12 cellular contexts compared by ENCODE assay signal in the genomic region with DNA sequence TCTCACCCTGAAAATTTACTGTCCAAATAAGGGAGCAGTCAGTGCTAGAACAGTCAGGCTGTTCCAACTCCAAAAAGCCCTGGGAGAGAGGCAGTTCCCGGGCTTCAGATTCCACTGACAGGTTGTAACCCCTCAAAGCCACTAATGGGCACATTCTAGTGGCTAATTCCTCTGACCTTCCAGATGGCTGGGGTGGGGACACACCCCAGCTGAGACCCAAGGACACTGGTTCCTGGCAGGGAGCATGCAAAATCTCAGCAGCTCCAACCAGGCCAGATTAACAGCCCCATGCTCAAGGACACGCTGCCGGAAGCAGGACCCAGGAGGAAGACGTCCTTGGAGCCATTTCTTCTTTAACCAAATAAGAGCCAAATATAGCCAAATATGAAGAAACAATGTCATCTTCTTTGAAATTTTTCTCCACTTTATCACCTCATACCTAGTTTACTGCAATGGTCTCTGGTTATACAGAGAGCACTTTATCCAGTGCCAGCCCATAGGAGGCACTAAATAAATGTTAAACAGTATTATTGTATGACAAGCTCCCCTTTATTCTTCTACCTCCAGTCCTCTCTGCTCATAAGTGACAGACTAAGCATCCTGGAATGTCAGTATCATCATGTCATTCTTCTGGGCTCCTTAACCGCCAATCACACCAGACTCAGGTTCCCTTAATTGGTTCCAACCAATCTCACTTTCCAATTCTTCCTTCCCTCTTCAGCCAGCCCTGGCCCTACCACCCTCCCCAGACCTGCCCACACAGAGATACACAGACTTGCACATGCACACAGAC.
A peak's percentile ranks its signal among the peaks of the same experiment; 100 is the strongest.
DNase-seq lines count a peak whose midpoint lies in the region; ATAC-seq and TF ChIP-seq lines count a peak whose summit lies in the region.
"Had no signal": no experiment of that assay in that cellular context is flagged by ENCODE, and none has a peak within 500 bp of the region (broad histone marks: within the 10 kb centered on the region; RNA-seq: fewer than 3 reads in every experiment).

No MANE protein-coding gene starts in this region.

- TF ChIP-seq CTCF in SK-N-SH (IDR thresholded peaks at IDR 0.05) (peak; percentile 13; the same call in 1 of the 2 replicates), foreskin keratinocyte (conservative IDR thresholded peaks at IDR 0.05) (peak; percentile 45), nephron progenitor cell (IDR thresholded peaks at IDR 0.05) (no peak), upper lobe of left lung (IDR thresholded peaks at IDR 0.05) (no peak)

- H3K27ac ChIP-seq in SK-N-SH (ENCODE audit: low read depth in 2 of 2, low read length in 1 of 2) (no peak overlapping the region), foreskin keratinocyte (no peak overlapping the region), upper lobe of left lung (peak overlapping the region in 3 of 4 donors; percentile 10 to 74 (median 51))
- H3K27ac ChIP-seq: brain microvascular endothelial cell had no signal

- H3K9ac ChIP-seq in SK-N-SH, result no peak overlapping the region

- no peak for TF ChIP-seq EP300 in SK-N-SH (IDR thresholded peaks at IDR 0.05; ENCODE audit: borderline replicate concordance in 1 of 2, low read depth in 1 of 2, low read length in 1 of 2)
- peak in 1 of 4 donors; percentile 16 for TF ChIP-seq EP300 in upper lobe of left lung (IDR thresholded peaks at IDR 0.05)

- CTCF ChIA-PET in SK-N-SH (lab: Yijun Ruan, JAX), result no interaction called here

- peaks cover 7% of the 10 kb centered on the region for H3F3A ChIP-seq in SK-N-SH (replicated peaks; ENCODE audit: insufficient read depth)

- H3K4me1 ChIP-seq in SK-N-SH (ENCODE audit: control insufficient read depth in 1 of 2, insufficient read depth in 2 of 2, low read depth in 1 of 2, low read length in 1 of 2), result peaks cover 10 to 22% of the 10 kb centered on the region in 2 experiments; a peak in 3 of 4 replicates
- peaks cover 33% of the 10 kb centered on the region for H3K4me1 ChIP-seq in foreskin keratinocyte
- H3K4me1 ChIP-seq in upper lobe of left lung, result peaks cover 18 to 39% (median 29%) of the 10 kb centered on the region in 4 donors

- no peak overlapping the region for H3K4me3 Mint-ChIP-seq in nephron progenitor cell
- H3K4me3 Mint-ChIP-seq: IgD-negative memory B cell had no signal

- H3K9me3 Mint-ChIP-seq in nephron progenitor cell, result no peaks in the 10 kb centered on the region
- H3K9me3 Mint-ChIP-seq: IgD-negative memory B cell had no signal

- H3K9me3 ChIP-seq in SK-N-SH (no peaks in the 10 kb centered on the region), upper lobe of left lung (no peaks in the 10 kb centered on the region)

- peak overlapping the region; percentile 15 for H3K27ac Mint-ChIP-seq in nephron progenitor cell

- no peaks in the 10 kb centered on the region for H3K9me2 ChIP-seq in SK-N-SH

- H3K27me3 ChIP-seq in SK-N-SH (ENCODE audit: insufficient read depth) (no peaks in the 10 kb centered on the region), foreskin keratinocyte (no peaks in the 10 kb centered on the region), upper lobe of left lung (no peaks in the 10 kb centered on the region)
- H3K27me3 ChIP-seq: brain microvascular endothelial cell had no signal

- peaks cover 13% of the 10 kb centered on the region for H3K36me3 Mint-ChIP-seq in nephron progenitor cell (ENCODE audit: low read depth)
- H3K36me3 Mint-ChIP-seq: IgD-negative memory B cell had no signal

- H3K4me2 ChIP-seq in SK-N-SH, result no peak overlapping the region

- TF ChIP-seq POLR2A in upper lobe of left lung (IDR thresholded peaks at IDR 0.05), result no peak

- no peak for TF ChIP-seq RAD21 in SK-N-SH (IDR thresholded peaks at IDR 0.05; ENCODE audit: low read length)

- H3K36me3 ChIP-seq in SK-N-SH (replicated peaks in 1 of 2; ENCODE audit: control insufficient read depth in 1 of 2, insufficient read depth in 2 of 2, low read length in 1 of 2), result peaks cover 0 to 13% of the 10 kb centered on the region in 2 experiments
- peaks cover 0 to 3% (median 0%) of the 10 kb centered on the region in 4 donors for H3K36me3 ChIP-seq in upper lobe of left lung
- H3K36me3 ChIP-seq: brain microvascular endothelial cell had no signal

- WGBS in SK-N-SH (ENCODE audit: low lambda C conversion rate), result 87% methylated on average over 5 of the region's 5 CpGs
- WGBS in upper lobe of left lung, 2 donors, result 69 to 72% methylated on average over 5 of the region's 5 CpGs

- H2AFZ ChIP-seq in SK-N-SH (ENCODE audit: low read depth), result no peak overlapping the region

- DNase-seq in SK-N-SH (no peak), foreskin keratinocyte (peak in 1 of 2 donors; percentile 65), nephron progenitor cell (no peak), upper lobe of left lung (peak in 1 of 2 donors; percentile 26), NCI-H2029 treated with DMSO at 0.1 percent for 48 hours (lab: John Stamatoyannopoulos, UW) (no peak), SW 1271 (lab: John Stamatoyannopoulos, UW) (no peak)
- DNase-seq in stimulated activated CD4-positive, alpha-beta T cell treated with anti-CD3 and anti-CD28 coated beads, Interleukin-4, amount 100 ng/mL, for 24 hours, result no peak
- DNase-seq: activated T-cell treated with anti-CD3 and anti-CD28 coated beads, Interleukin-2, amount 50 U/mL, for 48 hours; brain microvascular endothelial cell; NCI-H1436 treated with DMSO at 0.1 percent for 48 hours; stimulated activated CD4-positive, alpha-beta T cell treated with anti-CD3 and anti-CD28 coated beads, Interleukin-15, amount 100 ng/mL, for 24 hours had no signal

- POLR2A ChIA-PET in SK-N-SH (lab: Yijun Ruan, JAX), result no interaction called here

- H3K4me3 ChIP-seq in SK-N-SH (ENCODE audit: low read depth in 2 of 2, low read length in 1 of 2), result no peak overlapping the region
- H3K4me3 ChIP-seq in upper lobe of left lung, result no peak overlapping the region

- H3K27me3 Mint-ChIP-seq in nephron progenitor cell (ENCODE audit: low read depth, poor library complexity), result peaks cover 2% of the 10 kb centered on the region

- peaks cover 29% of the 10 kb centered on the region for H3K79me2 ChIP-seq in SK-N-SH (ENCODE audit: insufficient read depth)

- peaks cover 42% of the 10 kb centered on the region for H3K4me1 Mint-ChIP-seq in nephron progenitor cell

- ATAC-seq in foreskin keratinocyte, result peak; percentile 52
- peak in 1 of 2 donors; percentile 66 for ATAC-seq in upper lobe of left lung (ENCODE audit: low FRiP score in 2 of 2)

- no peaks in the 10 kb centered on the region for H4K20me1 ChIP-seq in SK-N-SH (ENCODE audit: insufficient read depth)

TF ChIP-seq in SK-N-SH, 30 proteins besides CTCF, POLR2A, EP300 and RAD21:
- TF ChIP-seq, protein P1, sequence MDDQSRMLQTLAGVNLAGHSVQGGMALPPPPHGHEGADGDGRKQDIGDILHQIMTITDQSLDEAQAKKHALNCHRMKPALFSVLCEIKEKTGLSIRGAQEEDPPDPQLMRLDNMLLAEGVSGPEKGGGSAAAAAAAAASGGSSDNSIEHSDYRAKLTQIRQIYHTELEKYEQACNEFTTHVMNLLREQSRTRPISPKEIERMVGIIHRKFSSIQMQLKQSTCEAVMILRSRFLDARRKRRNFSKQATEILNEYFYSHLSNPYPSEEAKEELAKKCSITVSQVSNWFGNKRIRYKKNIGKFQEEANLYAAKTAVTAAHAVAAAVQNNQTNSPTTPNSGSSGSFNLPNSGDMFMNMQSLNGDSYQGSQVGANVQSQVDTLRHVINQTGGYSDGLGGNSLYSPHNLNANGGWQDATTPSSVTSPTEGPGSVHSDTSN (IDR thresholded peaks at IDR 0.05), result 0 out of 2 replicates have a peak, but pooled peaks have one; percentile 12
- TF ChIP-seq, protein P2, sequence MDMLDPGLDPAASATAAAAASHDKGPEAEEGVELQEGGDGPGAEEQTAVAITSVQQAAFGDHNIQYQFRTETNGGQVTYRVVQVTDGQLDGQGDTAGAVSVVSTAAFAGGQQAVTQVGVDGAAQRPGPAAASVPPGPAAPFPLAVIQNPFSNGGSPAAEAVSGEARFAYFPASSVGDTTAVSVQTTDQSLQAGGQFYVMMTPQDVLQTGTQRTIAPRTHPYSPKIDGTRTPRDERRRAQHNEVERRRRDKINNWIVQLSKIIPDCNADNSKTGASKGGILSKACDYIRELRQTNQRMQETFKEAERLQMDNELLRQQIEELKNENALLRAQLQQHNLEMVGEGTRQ (IDR thresholded peaks at IDR 0.05; ENCODE audit: borderline replicate concordance, low read depth, low read length), result no peak

Comparison
In these comparisons a context has a peak if more than half of its experiments do, and no peak if none do; other contexts are left out.
1. H3K27ac ChIP-seq: peak in upper lobe of left lung (3 of 4); none in SK-N-SH (0 of 2) and foreskin keratinocyte (single experiment).
2. CTCF ChIP-seq: peak in SK-N-SH (single experiment) and foreskin keratinocyte (single experiment); none in nephron progenitor cell (single experiment) and upper lobe of left lung (0 of 6).